Comparison of ENCODE assay signal across 13 cellular contexts in genomic region chr2:64605991-64606494, GRCh38. TPM values are rescaled to one million over a fixed set of nuclear protein-coding genes. Genes with fewer than 3 reads are reported as not detected.
DNase-seq lines count a peak whose midpoint lies in the region; ATAC-seq and TF ChIP-seq lines count a peak whose summit lies in the region.
"Had no signal": no experiment of that assay in that cellular context is flagged by ENCODE, and none has a peak within 500 bp of the region (broad histone marks: within the 10 kb centered on the region; RNA-seq: fewer than 3 reads in every experiment).

No MANE protein-coding gene starts in this region.

- no peaks in the 10 kb centered on the region for H3K36me3 ChIP-seq in stomach

- ATAC-seq in activated CD8-positive, alpha-beta T cell treated with anti-CD3 and anti-CD28 coated beads for 36 hours: no peak
- ATAC-seq in HG03520 (IDR thresholded peaks at IDR 0.05; ENCODE audit: unreplicated experiment): no peak

- no peaks in the 10 kb centered on the region for H3K27me3 ChIP-seq in stomach

- CTCF ChIA-PET in activated naive CD4-positive, alpha-beta T cell treated with anti-CD3 and anti-CD28 coated beads, Interleukin-2, amount 10 ng/mL, durations not matched to agents 7 days and 5 days (lab: Charles Lee): interaction anchor here (0.6 to 4.7 kb wide), 7 partner anchors 10 to 558 kb away, joined by 3 to 26 read pairs (median 4); no protein-coding TSS in a partner anchor
- CTCF ChIA-PET in activated CD8-positive, alpha-beta T cell treated with anti-CD3 and anti-CD28 coated beads for 36 hours (lab: Charles Lee): interaction anchor here (1.0 to 4.0 kb wide), 13 partner anchors 10 to 267 kb away, joined by 3 to 42 read pairs (median 6); no protein-coding TSS in a partner anchor

- 73 to 79% methylated on average over 5 of the region's 5 CpGs for WGBS in lower leg skin, 2 donors
- 73 to 77% (median 74%) methylated on average over 5 of the region's 5 CpGs for WGBS in stomach, 5 donors

- POLR2A ChIA-PET in activated CD8-positive, alpha-beta T cell treated with anti-CD3 and anti-CD28 coated beads for 36 hours (lab: Charles Lee): interaction anchor here (0.6 to 5.6 kb wide), 9 partner anchors 10 to 267 kb away, joined by 3 to 34 read pairs (median 4); partner anchors contain the start of genes AFTPH and SERTAD2

- peaks cover 28% of the 10 kb centered on the region for H3K27me3 Mint-ChIP-seq in activated naive CD4-positive, alpha-beta T cell treated with anti-CD3 and anti-CD28 coated beads, Interleukin-2, amount 10 ng/mL, durations not matched to agents 7 days and 5 days
- no peaks in the 10 kb centered on the region for H3K27me3 Mint-ChIP-seq in activated CD8-positive, alpha-beta T cell treated with anti-CD3 and anti-CD28 coated beads for 36 hours

- no peak for TF ChIP-seq POLR2A in lower leg skin (IDR thresholded peaks at IDR 0.05)
- no peak for TF ChIP-seq POLR2A in stomach (IDR thresholded peaks at IDR 0.05)

- H3K9me3 Mint-ChIP-seq in activated naive CD4-positive, alpha-beta T cell treated with anti-CD3 and anti-CD28 coated beads, Interleukin-2, amount 10 ng/mL, durations not matched to agents 7 days and 5 days: no peaks in the 10 kb centered on the region
- no peaks in the 10 kb centered on the region for H3K9me3 Mint-ChIP-seq in activated CD8-positive, alpha-beta T cell treated with anti-CD3 and anti-CD28 coated beads for 36 hours

- intact Hi-C loops in activated CD8-positive, alpha-beta T cell treated with anti-CD3 and anti-CD28 coated beads for 36 hours (cut with micrococcal nuclease): loop anchor here (5.0 kb wide), 1 partner anchor 36 kb away; no protein-coding TSS in a partner anchor
- intact Hi-C loops in lower leg skin (cut with DNase I; ENCODE audit: low total_unique reads) (no loop called here), stomach (cut with DNase I; ENCODE audit: low total_unique reads) (loop anchor here (10.0 kb wide), 1 partner anchor 259 kb away; no protein-coding TSS in a partner anchor)

- no peak for DNase-seq in activated naive CD4-positive, alpha-beta T cell treated with anti-CD3 and anti-CD28 coated beads, Interleukin-2, amount 10 ng/mL, durations not matched to agents 7 days and 5 days
- DNase-seq in activated naive CD4-positive, alpha-beta T cell treated with anti-CD3 and anti-CD28 coated beads, Interleukin-2, amount 50 U/mL, for 16 hours: no peak
- DNase-seq in activated CD8-positive, alpha-beta T cell treated with anti-CD3 and anti-CD28 coated beads for 36 hours: no peak
- DNase-seq in lower leg skin (ENCODE audit: low spot score in 2 of 2) (peak; percentile 39 to 79), stomach (no peak), NCI-H524 (lab: John Stamatoyannopoulos, UW) (no peak), hippocampal formation (lab: John Stamatoyannopoulos, UW) (no peak)
- DNase-seq: amygdala, DMS79 treated with DMSO at 0.1 percent for 48 hours, foreskin melanocyte, KG1, NCI-H1930 had no signal

- H3K4me1 Mint-ChIP-seq in activated naive CD4-positive, alpha-beta T cell treated with anti-CD3 and anti-CD28 coated beads, Interleukin-2, amount 10 ng/mL, durations not matched to agents 7 days and 5 days: peaks cover 33% of the 10 kb centered on the region
- H3K4me1 Mint-ChIP-seq in activated CD8-positive, alpha-beta T cell treated with anti-CD3 and anti-CD28 coated beads for 36 hours (ENCODE audit: low read depth): peaks cover 22% of the 10 kb centered on the region

- H3K4me1 ChIP-seq in stomach: peaks cover 10 to 56% (median 43%) of the 10 kb centered on the region in 4 donors

- H3K4me3 ChIP-seq in lower leg skin (ENCODE audit: low read depth, poor library complexity, severe bottlenecking) (no peak overlapping the region), stomach (no peak overlapping the region)

- H3K36me3 Mint-ChIP-seq in activated naive CD4-positive, alpha-beta T cell treated with anti-CD3 and anti-CD28 coated beads, Interleukin-2, amount 10 ng/mL, durations not matched to agents 7 days and 5 days: no peaks in the 10 kb centered on the region
- H3K36me3 Mint-ChIP-seq in activated CD8-positive, alpha-beta T cell treated with anti-CD3 and anti-CD28 coated beads for 36 hours (ENCODE audit: low read depth): no peaks in the 10 kb centered on the region

- TF ChIP-seq EP300 in stomach (IDR thresholded peaks at IDR 0.05): no peak

- no peaks in the 10 kb centered on the region for H3K9me3 ChIP-seq in stomach

- H3K27ac Mint-ChIP-seq in activated naive CD4-positive, alpha-beta T cell treated with anti-CD3 and anti-CD28 coated beads, Interleukin-2, amount 10 ng/mL, durations not matched to agents 7 days and 5 days: peak overlapping the region; percentile 53
- peak overlapping the region; percentile 93 for H3K27ac Mint-ChIP-seq in activated CD8-positive, alpha-beta T cell treated with anti-CD3 and anti-CD28 coated beads for 36 hours

- H3K27ac ChIP-seq in stomach: peak overlapping the region; percentile 34 to 75 (median 66)

- H3K4me3 Mint-ChIP-seq in activated naive CD4-positive, alpha-beta T cell treated with anti-CD3 and anti-CD28 coated beads, Interleukin-2, amount 10 ng/mL, durations not matched to agents 7 days and 5 days: no peak overlapping the region
- H3K4me3 Mint-ChIP-seq in activated CD8-positive, alpha-beta T cell treated with anti-CD3 and anti-CD28 coated beads for 36 hours: peak overlapping the region; percentile 60

- TF ChIP-seq CTCF in activated CD8-positive, alpha-beta T cell treated with anti-CD3 and anti-CD28 coated beads for 36 hours (IDR thresholded peaks at IDR 0.05): no peak
- TF ChIP-seq CTCF in lower leg skin (IDR thresholded peaks at IDR 0.05) (no peak), stomach (IDR thresholded peaks at IDR 0.05) (no peak)

RNA-seq across cellular contexts. Expression of gene SERTAD2, which starts 47.7 kb away (rescaled TPM):
- total RNA-seq in activated CD8-positive, alpha-beta T cell treated with anti-CD3 and anti-CD28 coated beads for 36 hours: 10 to 100 TPM; 31.2 to 33.9 TPM
- 10 to 100 TPM; 27.7 to 31.8 (median 30.7) TPM for total RNA-seq in lower leg skin
- 10 to 100 TPM in 2 of 5 donors, 1 to 10 TPM in 3; 2.0 to 11.9 (median 9.3) TPM for total RNA-seq in stomach
- polyA plus RNA-seq in stomach: 1 to 10 TPM; 2.9 to 7.2 (median 5.7) TPM

Comparison
In these comparisons a context has a peak if more than half of its experiments do, and no peak if none do; other contexts are left out.
1. DNase-seq: peak in lower leg skin (2 of 2); none in activated naive CD4-positive, alpha-beta T cell treated with anti-CD3 and anti-CD28 coated beads, Interleukin-2, amount 10 ng/mL, durations not matched to agents 7 days and 5 days (single experiment), activated naive CD4-positive, alpha-beta T cell treated with anti-CD3 and anti-CD28 coated beads, Interleukin-2, amount 50 U/mL, for 16 hours (single experiment), activated CD8-positive, alpha-beta T cell treated with anti-CD3 and anti-CD28 coated beads for 36 hours (single experiment), stomach (single experiment), NCI-H524 (0 of 2) and hippocampal formation (0 of 2).